In the genomic region with DNA sequence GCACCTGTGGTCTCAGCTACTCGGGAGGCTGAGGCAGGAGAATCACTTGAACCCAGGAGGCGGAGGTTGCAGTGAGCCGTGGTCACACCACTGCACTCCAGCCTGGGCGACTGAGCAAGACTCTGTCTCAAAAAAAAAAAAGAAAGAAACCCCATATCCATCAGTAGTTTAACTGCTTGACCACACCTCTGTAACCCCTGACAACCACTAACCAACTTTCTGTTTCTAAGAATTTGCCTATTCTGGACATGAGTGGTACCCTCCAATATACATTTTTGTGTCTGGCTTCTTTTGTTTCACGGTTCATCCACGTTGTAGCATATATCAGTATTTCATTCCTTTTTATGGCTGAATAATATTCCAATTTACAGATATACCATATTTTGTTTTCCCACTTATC, we compare ENCODE assay signal across 1 cellular context.
TF ChIP-seq lines count a peak whose summit lies in the region.

No MANE protein-coding gene starts in this region.

TF ChIP-seq in WTC11, 78 proteins besides CTCF, POLR2A, EP300 and RAD21 (continued from another document):
- TF ChIP-seq AFF4 (CRISPR knock-in tag; IDR thresholded peaks at IDR 0.05; ENCODE audit: borderline replicate concordance) (no peak), PRDM15 (CRISPR knock-in tag; IDR thresholded peaks at IDR 0.05) (no peak)
TF ChIP-seq in WTC11: peak in this region for 0.
